1 cellular context compared by ENCODE assay signal in genomic region chr7:18474944-18475343, GRCh38.
TF ChIP-seq lines count a peak whose summit lies in the region.

No MANE protein-coding gene starts in this region.

TF ChIP-seq in GM23338, 12 proteins besides CTCF, POLR2A, EP300 and RAD21 (continued from another document):
- TF ChIP-seq ZNF462 (CRISPR knock-in tag; IDR thresholded peaks at IDR 0.05), result no peak
- no peak for TF ChIP-seq JUNB (IDR thresholded peaks at IDR 0.05; ENCODE audit: unreplicated experiment)
- no peak for TF ChIP-seq NANOG (IDR thresholded peaks at IDR 0.05; ENCODE audit: borderline replicate concordance)
- TF ChIP-seq ZNF331 (CRISPR knock-in tag; IDR thresholded peaks at IDR 0.05; ENCODE audit: low read depth), result no peak
- TF ChIP-seq POLR2AphosphoS5 (IDR thresholded peaks at IDR 0.05; ENCODE audit: low read depth), result no peak
- TF ChIP-seq ZNF114 (CRISPR knock-in tag; IDR thresholded peaks at IDR 0.05), result no peak
- no peak for TF ChIP-seq EZH2 (IDR thresholded peaks at IDR 0.05; ENCODE audit: low read depth, unreplicated experiment)
- no peak for TF ChIP-seq STAT1 (IDR thresholded peaks at IDR 0.05; ENCODE audit: unreplicated experiment)
- no peak for TF ChIP-seq EZH2phosphoT487 (IDR thresholded peaks at IDR 0.05; ENCODE audit: unreplicated experiment)
TF ChIP-seq in GM23338: peak in this region for 0.
